In the genomic region with DNA sequence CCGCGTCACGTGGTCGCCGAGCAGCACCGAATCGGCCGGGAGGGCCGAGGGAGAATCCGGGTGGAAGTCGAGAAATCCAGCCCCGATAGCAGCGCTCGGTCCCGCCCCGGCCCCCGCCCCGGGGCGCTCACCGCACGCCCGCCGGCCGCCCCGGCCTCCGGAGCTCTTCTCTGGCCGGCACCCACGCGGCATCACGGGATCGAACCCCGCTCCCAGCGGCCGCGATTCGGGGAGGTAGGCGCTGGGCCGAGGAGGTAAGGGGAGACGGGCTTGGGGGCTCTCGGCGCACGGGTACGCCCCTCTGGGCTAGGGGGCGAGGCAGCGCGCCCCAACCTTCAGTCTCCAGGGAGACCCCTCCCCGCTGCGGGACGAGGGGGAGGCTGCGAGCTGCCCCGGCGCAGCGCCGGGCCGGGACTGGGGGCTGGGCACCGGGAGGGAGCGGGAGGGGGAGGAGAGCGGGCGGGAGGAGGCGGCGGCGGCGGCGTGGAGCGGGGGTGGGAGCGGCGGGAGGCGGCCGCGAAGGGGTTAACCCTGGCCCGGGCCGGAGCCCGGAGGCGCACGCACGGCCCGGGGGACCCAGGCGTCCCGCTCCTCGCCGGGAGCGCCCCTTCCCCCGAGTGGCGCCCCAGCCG, we compare ENCODE assay signal across 8 cellular contexts. TPM values are rescaled to one million over a fixed set of nuclear protein-coding genes. Genes with fewer than 3 reads are reported as not detected.
DNase-seq lines count a peak whose midpoint lies in the region; ATAC-seq and TF ChIP-seq lines count a peak whose summit lies in the region.

No MANE protein-coding gene starts in this region.

- no peak for TF ChIP-seq CTCF in WERI-Rb-1 (IDR thresholded peaks at IDR 0.05; ENCODE audit: low read depth, low read length)

- in situ Hi-C loops in Caki2 (cut with HindIII; ENCODE audit: low pct_unique_long_range_greater_than_20kb, low sequenced_read_pairs), result no loop called here

- H3K27me3 Mint-ChIP-seq in stimulated activated naive B cell treated with anti-CD40 and anti-IgM and Interleukin-4, amounts not matched to agents 10 μg/mL and 1 μg/mL and 100 μg/mL, for 72 hours, result peaks cover 0 to 3% of the 10 kb centered on the region in 2 donors

- DNase-seq in Caki2 (ENCODE audit: low read depth), result peak; percentile 30
- DNase-seq in WERI-Rb-1, result peak; percentile 83
- peak; percentile 34 for DNase-seq in medulla oblongata (ENCODE audit: extremely low spot score)
- DNase-seq in stimulated activated naive B cell treated with anti-CD40 and anti-IgM and Interleukin-4, amounts not matched to agents 10 μg/mL and 1 μg/mL and 100 μg/mL, for 72 hours, result peak; percentile 20
- DNase-seq in NCI-H128 (lab: John Stamatoyannopoulos, UW; ENCODE audit: unreplicated experiment), result no peak

- H3K36me3 ChIP-seq in WERI-Rb-1, result peaks cover 17% of the 10 kb centered on the region
- H3K36me3 ChIP-seq in duodenal mucosa (ENCODE audit: control insufficient read depth in 1 of 2, insufficient read depth in 2 of 2, low read length in 2 of 2), result no peaks in the 10 kb centered on the region

- no peaks in the 10 kb centered on the region for H3K9me3 Mint-ChIP-seq in stimulated activated naive B cell treated with anti-CD40 and anti-IgM and Interleukin-4, amounts not matched to agents 10 μg/mL and 1 μg/mL and 100 μg/mL, for 72 hours

- H3K27ac ChIP-seq in WERI-Rb-1 (peak overlapping the region; percentile 98), duodenal mucosa (ENCODE audit: low read depth, low read length) (peak overlapping the region; percentile 77)

- peak overlapping the region; percentile 66 to 78 for H3K9ac ChIP-seq in duodenal mucosa (ENCODE audit: low read depth in 1 of 2, low read length in 2 of 2)

- H3K27ac Mint-ChIP-seq in stimulated activated naive B cell treated with anti-CD40 and anti-IgM and Interleukin-4, amounts not matched to agents 10 μg/mL and 1 μg/mL and 100 μg/mL, for 72 hours, result no peak overlapping the region

- peak; percentile 28 for ATAC-seq in HG02885 (IDR thresholded peaks at IDR 0.05; ENCODE audit: poor library complexity, unreplicated experiment)
- peak; percentile 21 to 24 for ATAC-seq in stimulated activated naive B cell treated with anti-CD40 and anti-IgM and Interleukin-4, amounts not matched to agents 10 μg/mL and 1 μg/mL and 100 μg/mL, for 72 hours (replicated peaks)
- ATAC-seq in GM19463 (IDR thresholded peaks at IDR 0.05; ENCODE audit: unreplicated experiment), result no peak

- peak overlapping the region; percentile 75 for H3K4me3 ChIP-seq in WERI-Rb-1 (ENCODE audit: low read depth, low read length)
- H3K4me3 ChIP-seq in duodenal mucosa (ENCODE audit: low read depth in 1 of 2, low read length in 2 of 2), result peak overlapping the region; percentile 79

- peaks cover 31 to 45% of the 10 kb centered on the region in 2 donors for H3K4me1 Mint-ChIP-seq in stimulated activated naive B cell treated with anti-CD40 and anti-IgM and Interleukin-4, amounts not matched to agents 10 μg/mL and 1 μg/mL and 100 μg/mL, for 72 hours

- H3K27me3 ChIP-seq in WERI-Rb-1 (ENCODE audit: insufficient read depth, low read depth, severe bottlenecking) (no peaks in the 10 kb centered on the region), duodenal mucosa (ENCODE audit: control insufficient read depth in 1 of 2, insufficient read depth in 2 of 2, low read length in 2 of 2) (no peaks in the 10 kb centered on the region)

- peak overlapping the region; percentile 39 to 70 for H3K4me3 Mint-ChIP-seq in stimulated activated naive B cell treated with anti-CD40 and anti-IgM and Interleukin-4, amounts not matched to agents 10 μg/mL and 1 μg/mL and 100 μg/mL, for 72 hours

- H3K9me3 ChIP-seq in WERI-Rb-1 (ENCODE audit: severe bottlenecking), result no peaks in the 10 kb centered on the region
- H3K9me3 ChIP-seq in duodenal mucosa (ENCODE audit: control insufficient read depth in 1 of 2, low read length in 2 of 2), result no peaks in the 10 kb centered on the region

- peaks cover 45% of the 10 kb centered on the region in 2 donors for H3K4me1 ChIP-seq in duodenal mucosa (ENCODE audit: control insufficient read depth in 1 of 2, insufficient read depth in 2 of 2, low read length in 2 of 2)

- no peaks in the 10 kb centered on the region for H3K36me3 Mint-ChIP-seq in stimulated activated naive B cell treated with anti-CD40 and anti-IgM and Interleukin-4, amounts not matched to agents 10 μg/mL and 1 μg/mL and 100 μg/mL, for 72 hours

RNA-seq across cellular contexts. Expression of a gene that starts 22.0 kb away (rescaled TPM):
- total RNA-seq in Caki2 (2014; rRNA removed; shearing (Covaris generic); ENCODE audit: low replicate concordance), result 42.3 and 58.2 TPM in 2 replicates

RNA-seq across cellular contexts. Expression of a gene that starts 36.3 kb away (rescaled TPM):
- total RNA-seq in Caki2 (2014; rRNA removed; shearing (Covaris generic); ENCODE audit: low replicate concordance), result 3,085 and 3,454 TPM in 2 replicates
